ENCODE assay signal across 12 cellular contexts in genomic region chr14:77088219-77088618, GRCh38. TPM values are rescaled to one million over a fixed set of nuclear protein-coding genes. Genes with fewer than 3 reads are reported as not detected.
A peak's percentile ranks its signal among the peaks of the same experiment; 100 is the strongest.
DNase-seq lines count a peak whose midpoint lies in the region; ATAC-seq and TF ChIP-seq lines count a peak whose summit lies in the region.
"Had no signal": no experiment of that assay in that cellular context is flagged by ENCODE, and none has a peak within 500 bp of the region (broad histone marks: within the 10 kb centered on the region; RNA-seq: fewer than 3 reads in every experiment).

No MANE protein-coding gene starts in this region.

- H3K27me3 Mint-ChIP-seq in CD14-positive monocyte (ENCODE audit: low read depth in 3 of 3) = peaks cover 1 to 7% (median 2%) of the 10 kb centered on the region in 3 donors

- no peaks in the 10 kb centered on the region for H3K36me3 ChIP-seq in body of pancreas (replicated peaks in 1 of 2; ENCODE audit: insufficient read depth in 1 of 2, low read depth in 2 of 2)
- no peaks in the 10 kb centered on the region for H3K36me3 ChIP-seq in lower lobe of right lung
- H3K36me3 ChIP-seq: SJSA1 had no signal

- peaks cover 8 to 22% (median 20%) of the 10 kb centered on the region in 7 donors for H3K9me3 Mint-ChIP-seq in CD14-positive monocyte

- TF ChIP-seq CTCF in C4-2B (conservative IDR thresholded peaks at IDR 0.05) = no peak
- TF ChIP-seq CTCF in body of pancreas (IDR thresholded peaks at IDR 0.05) = no peak
- no peak for TF ChIP-seq CTCF in lower lobe of right lung (IDR thresholded peaks at IDR 0.05)
- no peak for TF ChIP-seq CTCF in CD14-positive monocyte (IDR thresholded peaks at IDR 0.05)

- H3K9me3 ChIP-seq in body of pancreas (peaks cover 0 to 8% (median 0%) of the 10 kb centered on the region in 3 donors), lower lobe of right lung (peaks cover 10% of the 10 kb centered on the region)

- H3K27ac ChIP-seq in C4-2B (peak overlapping the region; percentile 74), body of pancreas (peak overlapping the region in 2 of 4 donors; percentile 7 to 53), lower lobe of right lung (peak overlapping the region; percentile 43)
- H3K27ac ChIP-seq: KMS-11, SJSA1 had no signal

- no peak for TF ChIP-seq POLR2A in body of pancreas (IDR thresholded peaks at IDR 0.05)

- peaks cover 6% of the 10 kb centered on the region for H3K4me1 Mint-ChIP-seq in CD14-positive monocyte

- intact Hi-C loops in body of pancreas (cut with DNase I) = no loop called here
- intact Hi-C loops in lower lobe of right lung (cut with DNase I) = no loop called here
- intact Hi-C loops in CD14-positive monocyte (cut with micrococcal nuclease) = no loop called here

- no peak overlapping the region for H3K4me3 Mint-ChIP-seq in CD14-positive monocyte

- peak; percentile 83 for ATAC-seq in body of pancreas
- ATAC-seq in lower lobe of right lung = peak; percentile 81 to 84
- no peak for ATAC-seq in GM19328 (IDR thresholded peaks at IDR 0.05; ENCODE audit: unreplicated experiment)

- DNase-seq in NCI-H1105 treated with DMSO at 0.1 percent for 48 hours (lab: John Stamatoyannopoulos, UW) (peak; percentile 69), body of pancreas (peak; percentile 64 to 80 (median 78)), lower lobe of right lung (peak; percentile 59), CD14-positive monocyte (ENCODE audit: low spot score) (no peak), OCI-M1 (lab: John Stamatoyannopoulos, UW) (no peak), activated gamma-delta T cell treated with Interleukin-2 at 50 U/mL for 16 hours (no peak)
- DNase-seq: aorta had no signal

- H3K27ac Mint-ChIP-seq in CD14-positive monocyte = no peak overlapping the region

- H3K27me3 ChIP-seq in body of pancreas = no peaks in the 10 kb centered on the region
- no peaks in the 10 kb centered on the region for H3K27me3 ChIP-seq in lower lobe of right lung (ENCODE audit: low read depth)
- H3K27me3 ChIP-seq: SJSA1 had no signal

- 30 to 43% methylated on average over 5 of the region's 5 CpGs for WGBS in body of pancreas, 2 donors

- no peak overlapping the region for H3K4me3 ChIP-seq in body of pancreas
- no peak overlapping the region for H3K4me3 ChIP-seq in lower lobe of right lung
- H3K4me3 ChIP-seq: SJSA1 had no signal

- H3K4me1 ChIP-seq in body of pancreas = peaks cover 11% of the 10 kb centered on the region
- H3K4me1 ChIP-seq in lower lobe of right lung = no peaks in the 10 kb centered on the region
- H3K4me1 ChIP-seq: SJSA1 had no signal

- H3K36me3 Mint-ChIP-seq in CD14-positive monocyte = no peaks in the 10 kb centered on the region

RNA-seq across cellular contexts. Expression of gene CIPC, which starts 9.8 kb away (rescaled TPM):
- 10 to 100 TPM; 13.7 to 17.1 TPM for total RNA-seq in body of pancreas
- total RNA-seq in lower lobe of right lung = 28.4 TPM
- 10 to 100 TPM in 1 of 2 donors, 1 to 10 TPM in 1; 4.4 to 11.2 TPM for polyA plus RNA-seq in CD14-positive monocyte

RNA-seq across cellular contexts. Expression of gene ZDHHC22, which starts 53.4 kb away (rescaled TPM):
- not detected for total RNA-seq in body of pancreas
- not detected for total RNA-seq in lower lobe of right lung
- polyA plus RNA-seq in CD14-positive monocyte = not detected
- total RNA-seq: aorta had no signal
- polyA plus RNA-seq: AG04450, aorta had no signal

RNA-seq across cellular contexts. Expression of gene IRF2BPL, which starts 59.7 kb away (rescaled TPM):
- total RNA-seq in body of pancreas (10 to 100 TPM; 26.7 to 52.1 TPM), lower lobe of right lung (44.3 TPM)
- 1 to 10 TPM; 1.4 to 1.9 TPM for polyA plus RNA-seq in CD14-positive monocyte

Comparison
In these comparisons a context has a peak if more than half of its experiments do, and no peak if none do; other contexts are left out.
1. DNase-seq: peak in NCI-H1105 treated with DMSO at 0.1 percent for 48 hours (single experiment), body of pancreas (4 of 4) and lower lobe of right lung (single experiment); none in CD14-positive monocyte (single experiment), OCI-M1 (single experiment) and activated gamma-delta T cell treated with Interleukin-2 at 50 U/mL for 16 hours (single experiment).